Comparison of ENCODE assay signal across 18 cellular contexts in the genomic region with DNA sequence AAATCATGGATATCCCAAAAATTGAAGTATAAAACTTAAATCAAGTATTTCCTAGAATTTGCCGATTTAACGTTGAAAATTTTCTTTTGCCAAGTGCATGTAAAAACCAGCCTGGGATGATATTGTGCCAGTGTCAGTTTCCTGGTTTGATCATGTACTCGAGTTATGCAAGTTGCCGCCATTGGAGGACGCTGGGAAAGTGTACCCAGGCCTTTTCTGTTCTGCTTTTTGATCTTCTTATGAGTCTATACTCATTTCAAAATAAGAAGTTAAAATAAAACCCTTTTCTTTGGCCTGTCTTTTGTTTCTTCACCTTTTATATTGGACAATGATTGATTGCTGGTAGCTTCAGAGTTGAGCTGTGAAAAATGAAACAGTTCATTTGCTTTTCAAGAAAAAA.
DNase-seq lines count a peak whose midpoint lies in the region; ATAC-seq and TF ChIP-seq lines count a peak whose summit lies in the region.
"Had no signal": no experiment of that assay in that cellular context is flagged by ENCODE, and none has a peak within 500 bp of the region (broad histone marks: within the 10 kb centered on the region; RNA-seq: fewer than 3 reads in every experiment).

No MANE protein-coding gene starts in this region.

- H3K4me1 ChIP-seq in OCI-LY3 (ENCODE audit: low read length) (peaks cover 45% of the 10 kb centered on the region), uterus (no peaks in the 10 kb centered on the region)
- H3K4me1 ChIP-seq: Caco-2 had no signal

- ATAC-seq in GM18502 (IDR thresholded peaks at IDR 0.05; ENCODE audit: poor library complexity, unreplicated experiment): no peak
- ATAC-seq: PC-3 had no signal

- H3K4me2 ChIP-seq in OCI-LY3 (ENCODE audit: low read length): peak overlapping the region; percentile 87

- H3K9me3 ChIP-seq in OCI-LY3 (ENCODE audit: insufficient read depth, low read length) (peaks cover 3% of the 10 kb centered on the region; the same call in 1 of the 2 replicates), uterus (no peaks in the 10 kb centered on the region)
- H3K9me3 ChIP-seq: Caco-2 had no signal

- peaks cover 33% of the 10 kb centered on the region for H3K4me1 Mint-ChIP-seq in mesothelial cell of epicardium

- no peak overlapping the region for H2AFZ ChIP-seq in OCI-LY3 (ENCODE audit: low read depth, low read length)

- peaks cover 16% of the 10 kb centered on the region for H3K36me3 Mint-ChIP-seq in mesothelial cell of epicardium

- peak overlapping the region; percentile 41 for H3K27ac Mint-ChIP-seq in mesothelial cell of epicardium
- H3K27ac Mint-ChIP-seq: CD4-positive, alpha-beta T cell had no signal

- TF ChIP-seq POLR2A in uterus (IDR thresholded peaks at IDR 0.05): no peak

- no peak overlapping the region for H3K4me3 Mint-ChIP-seq in mesothelial cell of epicardium
- H3K4me3 Mint-ChIP-seq: CD4-positive, alpha-beta T cell had no signal

- no peak for TF ChIP-seq CTCF in OCI-LY3 (IDR thresholded peaks at IDR 0.05; ENCODE audit: low read depth, low read length)
- TF ChIP-seq CTCF in mesothelial cell of epicardium (IDR thresholded peaks at IDR 0.05; ENCODE audit: unreplicated experiment): no peak
- no peak for TF ChIP-seq CTCF in uterus (IDR thresholded peaks at IDR 0.05)

- no peak overlapping the region for H3K9ac ChIP-seq in OCI-LY3 (ENCODE audit: low read length)

- no peaks in the 10 kb centered on the region for H4K20me1 ChIP-seq in OCI-LY3 (ENCODE audit: insufficient read depth, low read length)

- H3K79me2 ChIP-seq in OCI-LY3 (ENCODE audit: low read length): no peaks in the 10 kb centered on the region

- intact Hi-C loops in uterus (cut with DNase I; ENCODE audit: low total_unique reads): no loop called here

- peak overlapping the region; percentile 79 for H3K27ac ChIP-seq in OCI-LY3 (ENCODE audit: low read length)
- peak overlapping the region; percentile 77 to 80 for H3K27ac ChIP-seq in uterus
- H3K27ac ChIP-seq: HL-60 had no signal

- H3K27me3 ChIP-seq in OCI-LY3 (ENCODE audit: low read depth, low read length) (no peaks in the 10 kb centered on the region; the same call in 1 of the 2 replicates), uterus (no peaks in the 10 kb centered on the region)

- H3K9me3 Mint-ChIP-seq in mesothelial cell of epicardium: peaks cover 42% of the 10 kb centered on the region
- H3K9me3 Mint-ChIP-seq: CD4-positive, alpha-beta T cell had no signal

- H3K36me3 ChIP-seq in OCI-LY3 (replicated peaks; ENCODE audit: low read depth, low read length) (peaks cover 2% of the 10 kb centered on the region), uterus (no peaks in the 10 kb centered on the region)

- H3K27me3 Mint-ChIP-seq in mesothelial cell of epicardium (ENCODE audit: low read depth): no peaks in the 10 kb centered on the region

- DNase-seq in SIG-M5 treated with dmso at 0.1 percent for 504 hours (lab: John Stamatoyannopoulos, UW; ENCODE audit: unreplicated experiment): peak; percentile 66
- no peak for DNase-seq in SIG-M5 (lab: John Stamatoyannopoulos, UW)
- DNase-seq in mesothelial cell of epicardium (ENCODE audit: low spot score in 2 of 2, unreplicated experiment in 2 of 2): no peak
- DNase-seq in uterus: no peak
- no peak for DNase-seq in activated CD8-positive, alpha-beta memory T cell treated with anti-CD3 and anti-CD28 coated beads, Interleukin-2, amount 50 U/mL, for 4 hours
- DNase-seq in HUDEP-2 (lab: John Stamatoyannopoulos, UW; ENCODE audit: unreplicated experiment in 76 of 76): no peak
- DNase-seq: 8988T; Caco-2; CD4-positive, alpha-beta T cell; GDM1; IMR-90; NCI-H1105; PC-3; RPMI8226; SHP77 treated with DMSO at 0.1 percent for 48 hours had no signal

- H3K4me3 ChIP-seq in OCI-LY3 (ENCODE audit: low read length) (peak overlapping the region; percentile 30; the same call in 1 of the 2 replicates), uterus (no peak overlapping the region)
